Comparison of ENCODE assay signal across 24 cellular contexts in genomic region chr17:9195346-9195870, GRCh38.
DNase-seq lines count a peak whose midpoint lies in the region; ATAC-seq and TF ChIP-seq lines count a peak whose summit lies in the region.
"Had no signal": no experiment of that assay in that cellular context is flagged by ENCODE, and none has a peak within 500 bp of the region (broad histone marks: within the 10 kb centered on the region; RNA-seq: fewer than 3 reads in every experiment).

No MANE protein-coding gene starts in this region.

- no peak overlapping the region for H3K4me3 ChIP-seq in GM23338
- H3K4me3 ChIP-seq in mucosa of descending colon: no peak overlapping the region
- no peak overlapping the region for H3K4me3 ChIP-seq in thymus (ENCODE audit: low read length)
- H3K4me3 ChIP-seq: A549, GM12878 had no signal

- H4K20me1 ChIP-seq in GM23338 (replicated peaks; ENCODE audit: insufficient read depth): no peaks in the 10 kb centered on the region

- no peak overlapping the region for H2AFZ ChIP-seq in GM23338

- no peaks in the 10 kb centered on the region; the same call in 2 of the 3 replicates for H3K9me3 Mint-ChIP-seq in GM23338
- H3K9me3 Mint-ChIP-seq: CD8-positive, alpha-beta T cell had no signal

- H3K36me3 ChIP-seq in GM23338 (ENCODE audit: insufficient read depth): no peaks in the 10 kb centered on the region
- H3K36me3 ChIP-seq in mucosa of descending colon (ENCODE audit: low read depth): no peaks in the 10 kb centered on the region
- H3K36me3 ChIP-seq in thymus (ENCODE audit: control insufficient read depth, insufficient read depth): no peaks in the 10 kb centered on the region

- no peak overlapping the region for H3K4me3 Mint-ChIP-seq in GM23338
- H3K4me3 Mint-ChIP-seq: CD8-positive, alpha-beta T cell had no signal

- H3K27me3 ChIP-seq in GM23338 (ENCODE audit: insufficient read depth) (no peaks in the 10 kb centered on the region), thymus (ENCODE audit: control insufficient read depth, insufficient read depth) (no peaks in the 10 kb centered on the region)

- TF ChIP-seq CTCF in GM23338 (conservative IDR thresholded peaks at IDR 0.05; ENCODE audit: low read depth in 2 of 2) (no peak), mucosa of descending colon (IDR thresholded peaks at IDR 0.05) (no peak)

- intact Hi-C loops in mucosa of descending colon (cut with DNase I, micrococcal nuclease): no loop called here

- peaks cover 9% of the 10 kb centered on the region for H3K27me3 Mint-ChIP-seq in GM23338 (ENCODE audit: insufficient read depth, low read depth, poor library complexity)

- H3K9me3 ChIP-seq in mucosa of descending colon (no peaks in the 10 kb centered on the region), thymus (ENCODE audit: control insufficient read depth) (no peaks in the 10 kb centered on the region)
- H3K9me3 ChIP-seq: Caco-2 had no signal

- no peaks in the 10 kb centered on the region for H3K9me2 ChIP-seq in GM23338 (ENCODE audit: insufficient read depth)

- H3F3A ChIP-seq in GM23338 (replicated peaks; ENCODE audit: low read depth): no peaks in the 10 kb centered on the region

- no peak overlapping the region for H3K27ac ChIP-seq in GM23338 (ENCODE audit: low read depth)
- peak overlapping the region; percentile 72 for H3K27ac ChIP-seq in thymus (ENCODE audit: low read depth)
- H3K27ac ChIP-seq: A549, C4-2B had no signal

- ATAC-seq in GM23338 (peak; percentile 12; the same call in 2 of the 3 replicates), mucosa of descending colon (peak; percentile 27)
- ATAC-seq: CD8-positive, alpha-beta T cell; GM12878 had no signal

- H3K36me3 Mint-ChIP-seq in GM23338 (ENCODE audit: low read depth): no peaks in the 10 kb centered on the region
- H3K36me3 Mint-ChIP-seq: CD8-positive, alpha-beta T cell had no signal

- peaks cover 17% of the 10 kb centered on the region for H3K4me1 Mint-ChIP-seq in GM23338

- no peak overlapping the region for H3K4me2 ChIP-seq in GM23338
- H3K4me2 ChIP-seq: A549 had no signal

- no peaks in the 10 kb centered on the region; the same call in 1 of the 2 replicates for H3K4me1 ChIP-seq in GM23338 (ENCODE audit: insufficient read depth)
- no peaks in the 10 kb centered on the region for H3K4me1 ChIP-seq in mucosa of descending colon (ENCODE audit: low read depth)
- peaks cover 30% of the 10 kb centered on the region for H3K4me1 ChIP-seq in thymus (ENCODE audit: control insufficient read depth, insufficient read depth, low read length)
- H3K4me1 ChIP-seq: A549, Caco-2 had no signal

- no peak for DNase-seq in GM23338 (ENCODE audit: low spot score)
- DNase-seq in NCI-H524 treated with DMSO at 0.1 percent for 48 hours (lab: John Stamatoyannopoulos, UW): peak; percentile 12
- DNase-seq in mucosa of descending colon: peak in 2 of 3 donors; percentile 32 to 48
- DNase-seq in NCI-H446 treated with DMSO at 0.1 percent for 48 hours (lab: John Stamatoyannopoulos, UW): no peak
- no peak for DNase-seq in cortex of kidney (lab: John Stamatoyannopoulos, UW)
- no peak for DNase-seq in foreskin melanocyte
- DNase-seq: AML-193; Caco-2; CD8-positive, alpha-beta T cell; GOT3; HCEC 1CT; KBM-7; MV-4-11; NCI-H1105; NCI-H1436 treated with DMSO at 0.1 percent for 48 hours; NCI-H2029; NCI-H510A; NK-92 treated with Interleukin-12 subunit alpha and Interleukin-12 subunit beta, amount 100 ng/mL, for 24 hours; PC-3; SHP77 had no signal

- H3K27ac Mint-ChIP-seq in GM23338: no peak overlapping the region
- H3K27ac Mint-ChIP-seq: CD8-positive, alpha-beta T cell had no signal

- 48% methylated on average over 7 of the region's 7 CpGs for WGBS in thymus

- H3K79me2 ChIP-seq in GM23338 (replicated peaks; ENCODE audit: insufficient read depth): no peaks in the 10 kb centered on the region

TF ChIP-seq in GM23338, 12 proteins besides CTCF, POLR2A, EP300 and RAD21:
- TF ChIP-seq STAT1 (IDR thresholded peaks at IDR 0.05; ENCODE audit: unreplicated experiment) (no peak), EZH2 (IDR thresholded peaks at IDR 0.05; ENCODE audit: low read depth, unreplicated experiment) (no peak), ZNF462 (CRISPR knock-in tag; IDR thresholded peaks at IDR 0.05) (no peak), ETS1 (IDR thresholded peaks at IDR 0.05) (no peak), EZH2phosphoT487 (IDR thresholded peaks at IDR 0.05; ENCODE audit: unreplicated experiment) (no peak), NANOG (IDR thresholded peaks at IDR 0.05; ENCODE audit: borderline replicate concordance) (no peak)

Comparison
In these comparisons a context has a peak if more than half of its experiments do, and no peak if none do; other contexts are left out.
1. DNase-seq: peak in NCI-H524 treated with DMSO at 0.1 percent for 48 hours (single experiment) and mucosa of descending colon (2 of 3); none in GM23338 (single experiment), NCI-H446 treated with DMSO at 0.1 percent for 48 hours (single experiment), cortex of kidney (single experiment) and foreskin melanocyte (single experiment).